1 cellular context compared by ENCODE assay signal in the genomic region with DNA sequence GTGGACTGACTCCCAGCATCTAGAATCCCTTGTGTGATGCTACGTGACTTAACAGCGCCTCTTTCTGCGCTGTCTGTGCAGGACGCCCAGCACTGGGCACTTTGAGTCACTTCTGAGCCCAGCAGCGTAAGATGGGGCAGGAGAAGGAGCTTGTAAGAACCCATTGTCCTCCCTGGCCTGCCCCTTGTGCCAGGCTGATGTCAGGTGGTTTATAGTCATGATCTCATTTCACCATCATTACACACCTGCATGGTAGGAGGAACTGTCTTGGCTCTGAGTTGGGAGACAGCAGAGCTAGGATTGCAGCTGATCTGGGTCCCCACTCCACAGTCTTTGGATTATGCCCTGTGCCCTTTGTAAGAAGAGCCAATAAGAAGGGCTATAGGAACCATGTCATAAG.
TF ChIP-seq lines count a peak whose summit lies in the region.

No MANE protein-coding gene starts in this region.

TF ChIP-seq in GM23338, 12 proteins besides CTCF, POLR2A, EP300 and RAD21 (continued from another document):
- TF ChIP-seq, protein P1, sequence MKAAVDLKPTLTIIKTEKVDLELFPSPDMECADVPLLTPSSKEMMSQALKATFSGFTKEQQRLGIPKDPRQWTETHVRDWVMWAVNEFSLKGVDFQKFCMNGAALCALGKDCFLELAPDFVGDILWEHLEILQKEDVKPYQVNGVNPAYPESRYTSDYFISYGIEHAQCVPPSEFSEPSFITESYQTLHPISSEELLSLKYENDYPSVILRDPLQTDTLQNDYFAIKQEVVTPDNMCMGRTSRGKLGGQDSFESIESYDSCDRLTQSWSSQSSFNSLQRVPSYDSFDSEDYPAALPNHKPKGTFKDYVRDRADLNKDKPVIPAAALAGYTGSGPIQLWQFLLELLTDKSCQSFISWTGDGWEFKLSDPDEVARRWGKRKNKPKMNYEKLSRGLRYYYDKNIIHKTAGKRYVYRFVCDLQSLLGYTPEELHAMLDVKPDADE (IDR thresholded peaks at IDR 0.05): no peak
- TF ChIP-seq ZNF114 (CRISPR knock-in tag; IDR thresholded peaks at IDR 0.05) (no peak), ZNF331 (CRISPR knock-in tag; IDR thresholded peaks at IDR 0.05; ENCODE audit: low read depth) (no peak), ZNF462 (CRISPR knock-in tag; IDR thresholded peaks at IDR 0.05) (no peak), STAT1 (IDR thresholded peaks at IDR 0.05; ENCODE audit: unreplicated experiment) (no peak), REST (IDR thresholded peaks at IDR 0.05; ENCODE audit: unreplicated experiment) (no peak), CREB1 (CRISPR knock-in tag; IDR thresholded peaks at IDR 0.05; ENCODE audit: low read depth) (no peak)
